ENCODE assay signal across 24 cellular contexts in the genomic region with DNA sequence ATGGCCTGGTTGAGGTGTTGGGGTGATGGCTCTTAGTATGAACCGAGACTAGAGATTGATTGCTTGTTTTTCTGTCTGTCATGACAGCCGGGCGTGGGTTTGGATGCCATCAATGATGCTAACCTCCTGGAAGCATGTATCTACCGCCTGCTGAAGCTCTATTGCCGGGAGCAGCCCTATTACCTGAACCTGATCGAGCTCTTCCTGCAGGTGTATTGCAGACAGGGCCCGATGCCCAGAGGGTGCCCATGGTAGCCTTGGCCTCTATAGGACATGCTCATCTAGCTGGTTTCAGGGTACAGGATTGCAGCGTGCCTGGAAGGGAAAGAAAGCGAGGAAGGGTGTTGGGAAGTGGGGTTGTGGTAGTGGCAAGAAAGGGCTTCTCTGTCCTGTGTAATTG. TPM values are rescaled to one million over a fixed set of nuclear protein-coding genes. Genes with fewer than 3 reads are reported as not detected.
DNase-seq lines count a peak whose midpoint lies in the region; ATAC-seq and TF ChIP-seq lines count a peak whose summit lies in the region.
"Had no signal": no experiment of that assay in that cellular context is flagged by ENCODE, and none has a peak within 500 bp of the region (broad histone marks: within the 10 kb centered on the region; RNA-seq: fewer than 3 reads in every experiment).

No MANE protein-coding gene starts in this region.

- H3K4me3 ChIP-seq in sigmoid colon (no peak overlapping the region), right atrium auricular region (no peak overlapping the region)
- H3K4me3 ChIP-seq: GM12878, Peyer's patch had no signal

- H3K27ac ChIP-seq in sigmoid colon (no peak overlapping the region), right atrium auricular region (no peak overlapping the region)

- TF ChIP-seq CTCF in Calu3 (IDR thresholded peaks at IDR 0.05; ENCODE audit: unreplicated experiment) (no peak), chondrocyte (IDR thresholded peaks at IDR 0.05) (no peak), sigmoid colon (IDR thresholded peaks at IDR 0.05) (no peak), right atrium auricular region (IDR thresholded peaks at IDR 0.05) (no peak)

- no peaks in the 10 kb centered on the region for H3K27me3 ChIP-seq in sigmoid colon
- no peaks in the 10 kb centered on the region for H3K27me3 ChIP-seq in right atrium auricular region
- H3K27me3 ChIP-seq: BE2C, Peyer's patch had no signal

- POLR2A ChIA-PET in activated CD4-positive, alpha-beta T cell treated with anti-CD3 and anti-CD28 coated beads, Interleukin-2, amount 10 ng/mL, durations not matched to agents 7 days and 5 days (lab: Charles Lee) = interaction anchor here (0.5 kb wide), 1 partner anchor 268 kb away, joined by 3 read pairs; no protein-coding TSS in a partner anchor

- H3K36me3 Mint-ChIP-seq in activated CD4-positive, alpha-beta T cell treated with anti-CD3 and anti-CD28 coated beads, Interleukin-2, amount 10 ng/mL, durations not matched to agents 7 days and 5 days (ENCODE audit: low read depth) = peaks cover 27% of the 10 kb centered on the region
- peaks cover 54% of the 10 kb centered on the region for H3K36me3 Mint-ChIP-seq in activated CD4-positive, alpha-beta T cell treated with anti-CD3 and anti-CD28 coated beads, Interleukin-2, amount 10 ng/mL, durations not matched to agents 24 days and 14 days (ENCODE audit: low read depth)
- H3K36me3 Mint-ChIP-seq in Calu3 (ENCODE audit: insufficient read depth, unreplicated experiment) = peaks cover 88% of the 10 kb centered on the region
- peaks cover 11% of the 10 kb centered on the region for H3K36me3 Mint-ChIP-seq in chondrocyte (ENCODE audit: low read depth)

- TF ChIP-seq EP300 in sigmoid colon (IDR thresholded peaks at IDR 0.05) = no peak

- no peak for TF ChIP-seq POLR2A in sigmoid colon (IDR thresholded peaks at IDR 0.05)

- H3K4me1 Mint-ChIP-seq in activated CD4-positive, alpha-beta T cell treated with anti-CD3 and anti-CD28 coated beads, Interleukin-2, amount 10 ng/mL, durations not matched to agents 7 days and 5 days = peaks cover 47% of the 10 kb centered on the region
- peaks cover 32% of the 10 kb centered on the region for H3K4me1 Mint-ChIP-seq in activated CD4-positive, alpha-beta T cell treated with anti-CD3 and anti-CD28 coated beads, Interleukin-2, amount 10 ng/mL, durations not matched to agents 24 days and 14 days
- H3K4me1 Mint-ChIP-seq in Calu3 (ENCODE audit: low read depth, unreplicated experiment) (peaks cover 39% of the 10 kb centered on the region), chondrocyte (ENCODE audit: low read depth) (peaks cover 33% of the 10 kb centered on the region)

- intact Hi-C loops in activated CD4-positive, alpha-beta T cell treated with anti-CD3 and anti-CD28 coated beads, Interleukin-2, amount 10 ng/mL, durations not matched to agents 24 days and 14 days (cut with micrococcal nuclease) = no loop called here
- intact Hi-C loops in Calu3 (cut with micrococcal nuclease; ENCODE audit: unreplicated experiment) = no loop called here
- intact Hi-C loops in sigmoid colon (cut with DNase I) = no loop called here

- H3K9me3 ChIP-seq in sigmoid colon (no peaks in the 10 kb centered on the region), right atrium auricular region (no peaks in the 10 kb centered on the region)
- H3K9me3 ChIP-seq: BE2C, Peyer's patch had no signal

- peak overlapping the region; percentile 76 for H3K27ac Mint-ChIP-seq in activated CD4-positive, alpha-beta T cell treated with anti-CD3 and anti-CD28 coated beads, Interleukin-2, amount 10 ng/mL, durations not matched to agents 7 days and 5 days
- H3K27ac Mint-ChIP-seq in activated CD4-positive, alpha-beta T cell treated with anti-CD3 and anti-CD28 coated beads, Interleukin-2, amount 10 ng/mL, durations not matched to agents 24 days and 14 days = no peak overlapping the region
- H3K27ac Mint-ChIP-seq in Calu3 (ENCODE audit: unreplicated experiment) (peak overlapping the region; percentile 79), chondrocyte (ENCODE audit: unreplicated experiment) (peak overlapping the region; percentile 28)

- H3K36me3 ChIP-seq in sigmoid colon (peaks cover 0 to 30% (median 2%) of the 10 kb centered on the region in 4 donors), right atrium auricular region (peaks cover 26% of the 10 kb centered on the region)

- WGBS in sigmoid colon, 2 donors = 94 to 96% methylated on average over 9 of the region's 9 CpGs

- CTCF ChIA-PET in activated CD4-positive, alpha-beta T cell treated with anti-CD3 and anti-CD28 coated beads, Interleukin-2, amount 10 ng/mL, durations not matched to agents 7 days and 5 days (lab: Charles Lee) = interaction anchor here (0.9 to 1.3 kb wide), 3 partner anchors 9 to 67 kb away, joined by 3 read pairs; no protein-coding TSS in a partner anchor
- CTCF ChIA-PET in Calu3 (lab: Charles Lee) = no interaction called here

- BruUV-seq in Calu3 (replicated peaks; lab: Mats Ljungman, UMichigan) = no TSS peak

- H3K4me1 ChIP-seq in sigmoid colon = peaks cover 0 to 30% (median 25%) of the 10 kb centered on the region in 4 donors
- H3K4me1 ChIP-seq in right atrium auricular region = peaks cover 0 to 31% of the 10 kb centered on the region in 2 donors

- no peaks in the 10 kb centered on the region for H3K27me3 Mint-ChIP-seq in activated CD4-positive, alpha-beta T cell treated with anti-CD3 and anti-CD28 coated beads, Interleukin-2, amount 10 ng/mL, durations not matched to agents 7 days and 5 days
- H3K27me3 Mint-ChIP-seq in activated CD4-positive, alpha-beta T cell treated with anti-CD3 and anti-CD28 coated beads, Interleukin-2, amount 10 ng/mL, durations not matched to agents 24 days and 14 days = no peaks in the 10 kb centered on the region
- H3K27me3 Mint-ChIP-seq in Calu3 (ENCODE audit: unreplicated experiment) = no peaks in the 10 kb centered on the region
- no peaks in the 10 kb centered on the region for H3K27me3 Mint-ChIP-seq in chondrocyte (ENCODE audit: low read depth)
- H3K27me3 Mint-ChIP-seq: CD4-positive, alpha-beta memory T cell had no signal

- ATAC-seq in HG02759 (IDR thresholded peaks at IDR 0.05; ENCODE audit: unreplicated experiment) = no peak
- ATAC-seq in esophagus mucosa = no peak
- ATAC-seq: GM12878, Right ventricle myocardium inferior had no signal

- no peaks in the 10 kb centered on the region for H3K9me3 Mint-ChIP-seq in activated CD4-positive, alpha-beta T cell treated with anti-CD3 and anti-CD28 coated beads, Interleukin-2, amount 10 ng/mL, durations not matched to agents 7 days and 5 days
- H3K9me3 Mint-ChIP-seq in activated CD4-positive, alpha-beta T cell treated with anti-CD3 and anti-CD28 coated beads, Interleukin-2, amount 10 ng/mL, durations not matched to agents 24 days and 14 days = no peaks in the 10 kb centered on the region
- H3K9me3 Mint-ChIP-seq in Calu3 (ENCODE audit: low read depth, unreplicated experiment) (no peaks in the 10 kb centered on the region), chondrocyte (ENCODE audit: low read depth) (no peaks in the 10 kb centered on the region)

- no peak overlapping the region for H3K4me3 Mint-ChIP-seq in activated CD4-positive, alpha-beta T cell treated with anti-CD3 and anti-CD28 coated beads, Interleukin-2, amount 10 ng/mL, durations not matched to agents 7 days and 5 days
- no peak overlapping the region for H3K4me3 Mint-ChIP-seq in activated CD4-positive, alpha-beta T cell treated with anti-CD3 and anti-CD28 coated beads, Interleukin-2, amount 10 ng/mL, durations not matched to agents 24 days and 14 days
- H3K4me3 Mint-ChIP-seq in Calu3 (ENCODE audit: low read depth, unreplicated experiment) (no peak overlapping the region), chondrocyte (ENCODE audit: unreplicated experiment) (no peak overlapping the region)

- no peak for DNase-seq in activated CD4-positive, alpha-beta T cell treated with anti-CD3 and anti-CD28 coated beads, Interleukin-2, amount 10 ng/mL, durations not matched to agents 7 days and 5 days
- DNase-seq in activated CD4-positive, alpha-beta T cell treated with anti-CD3 and anti-CD28 coated beads, Interleukin-2, amount 10 ng/mL, durations not matched to agents 24 days and 14 days = no peak
- DNase-seq in Calu3 (no peak), chondrocyte (ENCODE audit: low spot score) (no peak), sigmoid colon (peak; percentile 39), right atrium auricular region (ENCODE audit: low spot score) (no peak)
- DNase-seq: 8988T; BE2C; CD4-positive, alpha-beta memory T cell; DMS53; EL; NCI-H1417; NCI-H187; NCI-H2107; NCI-H510A; NCI-H748 treated with DMSO at 0.1 percent for 48 hours; NK-92 treated with Interleukin-12 subunit alpha and Interleukin-12 subunit beta, amount 100 ng/mL, for 24 hours; Peyer's patch had no signal

RNA-seq across cellular contexts. Expression of a gene that starts 2.6 kb away (rescaled TPM):
- 10 to 100 TPM; 30.2 to 31.6 TPM for total RNA-seq in activated CD4-positive, alpha-beta T cell treated with anti-CD3 and anti-CD28 coated beads, Interleukin-2, amount 10 ng/mL, durations not matched to agents 7 days and 5 days
- total RNA-seq in activated CD4-positive, alpha-beta T cell treated with anti-CD3 and anti-CD28 coated beads, Interleukin-2, amount 10 ng/mL, durations not matched to agents 24 days and 14 days = 29.9 and 30.1 TPM in 2 replicates
- 48.4 and 49.0 TPM in 2 replicates for total RNA-seq in Calu3 (2022)
- total RNA-seq in chondrocyte = 42.6 to 49.1 TPM (median 43.9 TPM) in 3 replicates
- total RNA-seq in sigmoid colon = 10 to 100 TPM; 12.5 to 27.4 (median 16.0) TPM
- 10 to 100 TPM; 48.3 to 76.3 (median 67.7) TPM for polyA plus RNA-seq in sigmoid colon
- 10 to 100 TPM; 20.2 to 23.9 TPM for total RNA-seq in right atrium auricular region
- total RNA-seq in esophagus mucosa = 40.7 TPM

RNA-seq across cellular contexts. Expression of a gene that starts 9.4 kb away (rescaled TPM):
- 100 to 1,000 TPM; 209 to 229 TPM for total RNA-seq in activated CD4-positive, alpha-beta T cell treated with anti-CD3 and anti-CD28 coated beads, Interleukin-2, amount 10 ng/mL, durations not matched to agents 7 days and 5 days
- total RNA-seq in activated CD4-positive, alpha-beta T cell treated with anti-CD3 and anti-CD28 coated beads, Interleukin-2, amount 10 ng/mL, durations not matched to agents 24 days and 14 days = 321 and 324 TPM in 2 replicates
- total RNA-seq in Calu3 (2022) = 329 and 410 TPM in 2 replicates
- 122 to 139 TPM (median 127 TPM) in 3 replicates for total RNA-seq in chondrocyte
- 10 to 100 TPM; 73.7 to 96.8 (median 81.3) TPM for total RNA-seq in sigmoid colon
- 100 to 1,000 TPM; 144 to 570 (median 299) TPM for polyA plus RNA-seq in sigmoid colon
- 10 to 100 TPM; 65.3 to 73.1 TPM for total RNA-seq in right atrium auricular region
- total RNA-seq in esophagus mucosa = 401 TPM

RNA-seq across cellular contexts. Expression of a gene that starts 16.8 kb away (rescaled TPM):
- total RNA-seq in activated CD4-positive, alpha-beta T cell treated with anti-CD3 and anti-CD28 coated beads, Interleukin-2, amount 10 ng/mL, durations not matched to agents 7 days and 5 days = not detected
- total RNA-seq in activated CD4-positive, alpha-beta T cell treated with anti-CD3 and anti-CD28 coated beads, Interleukin-2, amount 10 ng/mL, durations not matched to agents 24 days and 14 days = 0.09 TPM in 1 of 2 replicates, not detected in the other
- not detected in 2 replicates for total RNA-seq in Calu3 (2022)
- total RNA-seq in chondrocyte = not detected in 3 replicates
- not detected for total RNA-seq in sigmoid colon
- polyA plus RNA-seq in sigmoid colon = under 1 TPM; under 0.01 to 0.69 (median 0.38) TPM
- total RNA-seq in right atrium auricular region = not detected
- total RNA-seq in esophagus mucosa = 0.20 TPM
- total RNA-seq: CD4-positive, alpha-beta memory T cell; H4; M059J; Right ventricle myocardium inferior had no signal
- polyA plus RNA-seq: CD4-positive, alpha-beta memory T cell had no signal

RNA-seq across cellular contexts. Expression of a gene that starts 40.8 kb away (rescaled TPM):
- total RNA-seq in activated CD4-positive, alpha-beta T cell treated with anti-CD3 and anti-CD28 coated beads, Interleukin-2, amount 10 ng/mL, durations not matched to agents 7 days and 5 days = 1 to 10 TPM; 2.5 to 3.4 TPM
- total RNA-seq in activated CD4-positive, alpha-beta T cell treated with anti-CD3 and anti-CD28 coated beads, Interleukin-2, amount 10 ng/mL, durations not matched to agents 24 days and 14 days = 3.2 and 3.8 TPM in 2 replicates
- total RNA-seq in Calu3 (2022) (11.8 and 19.6 TPM in 2 replicates), chondrocyte (4.3 to 4.4 TPM (median 4.4 TPM) in 3 replicates), sigmoid colon (1 to 10 TPM; 1.2 to 5.5 (median 2.3) TPM), right atrium auricular region (under 1 TPM; 0.35 to 0.41 TPM), esophagus mucosa (1.7 TPM)
- 1 to 10 TPM in 2 of 3 donors, under 1 TPM in 1; 0.69 to 8.6 (median 1.2) TPM for polyA plus RNA-seq in sigmoid colon

RNA-seq across cellular contexts. Expression of a gene that starts 44.8 kb away (rescaled TPM):
- 100 to 1,000 TPM in 1 of 2 experiments, 10 to 100 TPM in 1; 100.0 to 104 TPM for total RNA-seq in activated CD4-positive, alpha-beta T cell treated with anti-CD3 and anti-CD28 coated beads, Interleukin-2, amount 10 ng/mL, durations not matched to agents 7 days and 5 days
- 86.2 and 90.6 TPM in 2 replicates for total RNA-seq in activated CD4-positive, alpha-beta T cell treated with anti-CD3 and anti-CD28 coated beads, Interleukin-2, amount 10 ng/mL, durations not matched to agents 24 days and 14 days
- total RNA-seq in Calu3 (2022) (78.5 and 79.4 TPM in 2 replicates), chondrocyte (36.7 to 50.2 TPM (median 37.0 TPM) in 3 replicates), sigmoid colon (10 to 100 TPM; 21.4 to 33.2 (median 25.3) TPM), right atrium auricular region (10 to 100 TPM in 1 of 2 donors, 1 to 10 TPM in 1; 9.8 to 16.4 TPM), esophagus mucosa (16.9 TPM)
- polyA plus RNA-seq in sigmoid colon = 10 to 100 TPM in 2 of 3 donors, 1 to 10 TPM in 1; 7.2 to 45.9 (median 14.4) TPM
